Comparison of ENCODE assay signal across 33 cellular contexts in the genomic region with DNA sequence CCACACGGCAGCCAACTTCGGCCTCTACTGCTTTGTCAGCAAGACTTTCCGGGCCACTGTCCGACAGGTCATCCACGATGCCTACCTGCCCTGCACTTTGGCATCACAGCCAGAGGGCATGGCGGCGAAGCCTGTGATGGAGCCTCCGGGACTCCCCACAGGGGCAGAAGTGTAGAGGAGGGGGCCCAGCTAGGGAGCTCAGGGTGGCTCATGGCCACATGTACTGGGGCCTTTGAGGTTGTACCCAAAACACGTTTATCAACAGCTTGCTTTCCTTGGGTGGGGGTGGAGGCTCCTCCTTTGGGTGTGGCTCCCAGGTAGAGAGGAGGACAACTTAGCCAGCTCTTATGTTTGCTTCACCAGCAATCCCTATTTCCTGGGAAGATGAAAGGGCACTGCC. TPM values are rescaled to one million over a fixed set of nuclear protein-coding genes. Genes with fewer than 3 reads are reported as not detected.
"Had no signal": no experiment of that assay in that cellular context is flagged by ENCODE, and none has a peak within 500 bp of the region (broad histone marks: within the 10 kb centered on the region; RNA-seq: fewer than 3 reads in every experiment).

No MANE protein-coding gene starts in this region.

- H3K27me3 ChIP-seq: gastrocnemius medialis, hepatocyte, transverse colon, vagina had no signal

- H3K4me3 Mint-ChIP-seq: naive thymus-derived CD8-positive, alpha-beta T cell; neural crest cell; stimulated activated memory B cell treated with anti-CD40 and anti-IgM and Interleukin-4, amounts not matched to agents 10 μg/mL and 1 μg/mL and 100 μg/mL, for 72 hours had no signal

- H3K4me2 ChIP-seq: hepatocyte had no signal

- H3K9me3 Mint-ChIP-seq: naive thymus-derived CD8-positive, alpha-beta T cell; neural crest cell; stimulated activated memory B cell treated with anti-CD40 and anti-IgM and Interleukin-4, amounts not matched to agents 10 μg/mL and 1 μg/mL and 100 μg/mL, for 72 hours had no signal

- H3K4me3 ChIP-seq: gastrocnemius medialis, heart left ventricle, hepatocyte, lower lobe of right lung, psoas muscle, sigmoid colon, transverse colon, vagina had no signal

- H3K9me3 ChIP-seq: gastrocnemius medialis, heart left ventricle, lower lobe of right lung, psoas muscle, sigmoid colon, transverse colon, vagina had no signal

- H3K27ac ChIP-seq: epithelial cell of prostate, gastrocnemius medialis, heart left ventricle, hepatocyte, lower lobe of right lung, psoas muscle, sigmoid colon, transverse colon, vagina had no signal

- H2AFZ ChIP-seq: hepatocyte had no signal

- H3K27ac Mint-ChIP-seq: stimulated activated memory B cell treated with anti-CD40 and anti-IgM and Interleukin-4, amounts not matched to agents 10 μg/mL and 1 μg/mL and 100 μg/mL, for 72 hours had no signal

- H3K4me1 ChIP-seq: psoas muscle, vagina had no signal

- H3K36me3 Mint-ChIP-seq: naive thymus-derived CD8-positive, alpha-beta T cell; stimulated activated memory B cell treated with anti-CD40 and anti-IgM and Interleukin-4, amounts not matched to agents 10 μg/mL and 1 μg/mL and 100 μg/mL, for 72 hours had no signal

- ATAC-seq: esophagus mucosa; gastrocnemius medialis; heart left ventricle; left colon; left ventricle myocardium superior; lower lobe of right lung; naive thymus-derived CD8-positive, alpha-beta T cell; psoas muscle; right cardiac atrium; stimulated activated memory B cell treated with anti-CD40 and anti-IgM and Interleukin-4, amounts not matched to agents 10 μg/mL and 1 μg/mL and 100 μg/mL, for 72 hours; stimulated activated naive CD8-positive, alpha-beta T cell treated with anti-CD3 and anti-CD28 coated beads, Interleukin-15, Interleukin-2, amounts not matched to agents 100 U/mL and 50 U/mL, for 24 hours had no signal

- H3K36me3 ChIP-seq: gastrocnemius medialis, heart left ventricle, lower lobe of right lung, sigmoid colon, transverse colon, vagina had no signal

- DNase-seq: cerebellar nuclear complex; cortex of kidney; effector CD4-positive, alpha-beta T cell; foreskin fibroblast; gastrocnemius medialis; heart left ventricle; left colon; left ventricle myocardium superior; lower lobe of right lung; naive thymus-derived CD8-positive, alpha-beta T cell; nucleus accumbens; psoas muscle; sigmoid colon; stimulated activated CD4-positive, alpha-beta T cell treated with anti-CD3 and anti-CD28 coated beads, Interleukin-2, amount 100 ng/mL, for 24 hours; stimulated activated CD4-positive, alpha-beta T cell treated with anti-CD3 and anti-CD28 coated beads, Interleukin-4, amount 100 ng/mL, for 24 hours; stimulated activated naive CD8-positive, alpha-beta T cell treated with anti-CD3 and anti-CD28 coated beads, Interleukin-15, Interleukin-2, amounts not matched to agents 100 U/mL and 50 U/mL, for 24 hours; transverse colon had no signal

RNA-seq across cellular contexts. Expression of a gene that starts 5.1 kb away (rescaled TPM):
- total RNA-seq: esophagus mucosa; gastrocnemius medialis; glomerular endothelial cell; heart left ventricle; hepatocyte; kidney epithelial cell; lower lobe of right lung; mesenteric fat pad; myocyte; naive thymus-derived CD8-positive, alpha-beta T cell; osteocyte; psoas muscle; renal cortical epithelial cell; right cardiac atrium; skeletal muscle tissue had no signal
- polyA plus RNA-seq: heart left ventricle, hepatocyte, psoas muscle, right cardiac atrium had no signal

RNA-seq across cellular contexts. Expression of a gene that starts 10.8 kb away (rescaled TPM):
- total RNA-seq: dermis microvascular lymphatic vessel endothelial cell; esophagus mucosa; gastrocnemius medialis; glomerular endothelial cell; heart left ventricle; kidney epithelial cell; left ventricle myocardium superior; lower lobe of right lung; mesenteric fat pad; myocyte; naive thymus-derived CD8-positive, alpha-beta T cell; osteocyte; psoas muscle; renal cortical epithelial cell; right cardiac atrium; sigmoid colon; skeletal muscle tissue; transverse colon; ureter; vagina had no signal
- polyA plus RNA-seq: heart left ventricle; naive thymus-derived CD8-positive, alpha-beta T cell; psoas muscle; right cardiac atrium had no signal

RNA-seq across cellular contexts. Expression of a gene that starts 46.4 kb away (rescaled TPM):
- total RNA-seq: kidney epithelial cell; myocyte; naive thymus-derived CD8-positive, alpha-beta T cell; osteocyte; renal cortical epithelial cell had no signal

RNA-seq across cellular contexts. Expression of a gene that starts 59.5 kb away (rescaled TPM):
- total RNA-seq: myocyte; naive thymus-derived CD8-positive, alpha-beta T cell had no signal
